In the genomic region with DNA sequence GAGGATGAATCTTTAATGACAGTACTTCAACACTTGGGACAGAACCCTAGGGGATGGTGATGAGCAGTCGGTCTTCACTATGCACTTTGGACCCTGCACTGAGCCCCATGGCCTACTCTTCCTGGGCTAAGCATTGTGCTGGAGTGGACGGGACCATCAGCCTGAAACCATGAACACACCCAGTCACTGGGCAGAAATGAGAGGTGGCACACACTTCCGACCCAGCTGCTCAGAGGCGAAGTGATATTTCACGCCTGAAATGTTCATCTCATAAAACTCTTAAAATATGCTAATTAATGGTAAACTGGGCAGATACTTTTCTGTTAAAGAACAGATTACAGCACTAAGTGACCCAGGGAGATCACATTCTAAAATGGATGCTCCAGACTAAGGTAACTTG, we compare ENCODE assay signal across 13 cellular contexts.
DNase-seq lines count a peak whose midpoint lies in the region; ATAC-seq and TF ChIP-seq lines count a peak whose summit lies in the region.
"Had no signal": no experiment of that assay in that cellular context is flagged by ENCODE, and none has a peak within 500 bp of the region (broad histone marks: within the 10 kb centered on the region; RNA-seq: fewer than 3 reads in every experiment).

No MANE protein-coding gene starts in this region.

- no peaks in the 10 kb centered on the region for H4K20me1 ChIP-seq in DND-41 (ENCODE audit: insufficient read depth, low read length)
- H4K20me1 ChIP-seq in Loucy (ENCODE audit: insufficient read depth, low read length, poor library complexity, severe bottlenecking), result no peaks in the 10 kb centered on the region
- H4K20me1 ChIP-seq in PC-9 (ENCODE audit: insufficient read depth), result no peaks in the 10 kb centered on the region

- H2AFZ ChIP-seq in DND-41 (ENCODE audit: low read depth, low read length) (no peak overlapping the region), Loucy (ENCODE audit: low read length) (peak overlapping the region; percentile 41; the same call in 1 of the 2 replicates), PC-9 (no peak overlapping the region)

- H3K36me3 ChIP-seq in DND-41 (ENCODE audit: insufficient read depth, low read length) (no peaks in the 10 kb centered on the region), Loucy (ENCODE audit: insufficient read depth, low read length) (no peaks in the 10 kb centered on the region), upper lobe of right lung (no peaks in the 10 kb centered on the region), PC-9 (ENCODE audit: low read depth) (no peaks in the 10 kb centered on the region)
- H3K36me3 ChIP-seq: BE2C had no signal

- POLR2A ChIA-PET in PC-9 (lab: Charles Lee; ENCODE audit: unreplicated experiment), result no interaction called here

- H3K4me3 Mint-ChIP-seq in naive B cell, result peak overlapping the region in 7 of 8 donors; percentile 64 to 88 (median 69)
- H3K4me3 Mint-ChIP-seq: CD8-positive, alpha-beta memory T cell had no signal

- H3K4me2 ChIP-seq in DND-41 (ENCODE audit: insufficient read depth, low read length) (no peak overlapping the region), Loucy (ENCODE audit: low read depth, low read length, poor library complexity, severe bottlenecking) (peak overlapping the region; percentile 79), PC-9 (no peak overlapping the region)

- H3K27ac ChIP-seq in DND-41 (ENCODE audit: low read length) (peak overlapping the region; percentile 60), dorsolateral prefrontal cortex (peak overlapping the region in 30 of 59 donors; percentile 3 to 91 (median 48)), upper lobe of right lung (no peak overlapping the region), PC-9 (no peak overlapping the region)

- no peaks in the 10 kb centered on the region for H3K27me3 Mint-ChIP-seq in naive B cell

- H3K4me3 ChIP-seq in DND-41 (ENCODE audit: low read depth in 1 of 2, low read length in 2 of 2) (no peak overlapping the region), Loucy (ENCODE audit: low read length, poor library complexity, severe bottlenecking) (peak overlapping the region; percentile 66), dorsolateral prefrontal cortex (no peak overlapping the region), upper lobe of right lung (no peak overlapping the region), PC-9 (no peak overlapping the region)

- intact Hi-C loops in dorsolateral prefrontal cortex (cut with DNase I) (no loop called here), upper lobe of right lung (cut with DNase I) (no loop called here), left ventricle myocardium superior (cut with micrococcal nuclease) (no loop called here), PC-9 (cut with micrococcal nuclease; ENCODE audit: unreplicated experiment) (no loop called here)

- no peaks in the 10 kb centered on the region for H3K27me3 ChIP-seq in DND-41 (ENCODE audit: insufficient read depth, low read length, poor library complexity)
- H3K27me3 ChIP-seq in Loucy (ENCODE audit: insufficient read depth, low read length, poor library complexity, severe bottlenecking), result no peaks in the 10 kb centered on the region
- H3K27me3 ChIP-seq in dorsolateral prefrontal cortex, result no peaks in the 10 kb centered on the region
- H3K27me3 ChIP-seq in upper lobe of right lung, result no peaks in the 10 kb centered on the region
- no peaks in the 10 kb centered on the region for H3K27me3 ChIP-seq in PC-9 (ENCODE audit: insufficient read depth, low read depth)
- H3K27me3 ChIP-seq: BE2C had no signal

- ATAC-seq in DND-41 (ENCODE audit: insufficient read depth, low read depth) (no peak), naive B cell (ENCODE audit: low read depth in 2 of 2) (peak; percentile 29 to 38), upper lobe of right lung (no peak), left ventricle myocardium superior (no peak)

- H3K79me2 ChIP-seq in DND-41 (ENCODE audit: insufficient read depth, low read length) (no peaks in the 10 kb centered on the region), Loucy (ENCODE audit: insufficient read depth, low read length) (no peaks in the 10 kb centered on the region), PC-9 (ENCODE audit: low read depth) (no peaks in the 10 kb centered on the region)

- H3K36me3 Mint-ChIP-seq in naive B cell, result no peaks in the 10 kb centered on the region
- H3K36me3 Mint-ChIP-seq: CD8-positive, alpha-beta memory T cell had no signal

- no peak for TF ChIP-seq CTCF in DND-41 (IDR thresholded peaks at IDR 0.05; ENCODE audit: borderline replicate concordance, extremely low read depth, low read length, poor library complexity, severe bottlenecking)
- no peak for TF ChIP-seq CTCF in Loucy (conservative IDR thresholded peaks at IDR 0.05; ENCODE audit: low read length)
- TF ChIP-seq CTCF in dorsolateral prefrontal cortex (IDR thresholded peaks at IDR 0.05 in 54 of 56, conservative IDR thresholded peaks at IDR 0.05 in 2 of 56; ENCODE audit: low read depth in 1 of 56, partially characterized antibody in 56 of 56), result no peak
- no peak for TF ChIP-seq CTCF in upper lobe of right lung (IDR thresholded peaks at IDR 0.05)
- no peak for TF ChIP-seq CTCF in PC-9 (conservative IDR thresholded peaks at IDR 0.05)

- DNase-seq in DND-41 (no peak), dorsolateral prefrontal cortex (no peak), naive B cell (peak; percentile 15), superior temporal gyrus (ENCODE audit: extremely low spot score) (no peak), upper lobe of right lung (no peak), left ventricle myocardium superior (no peak), PC-9 (no peak)
- DNase-seq: BE2C; CD8-positive, alpha-beta memory T cell; Kasumi-1; NCI-H2029; NCI-H524 treated with DMSO at 0.1 percent for 48 hours had no signal

- H3K9me3 Mint-ChIP-seq in naive B cell, result peaks cover 0 to 21% (median 1%) of the 10 kb centered on the region in 7 donors

- BruUV-seq in PC-9 (replicated peaks; lab: Mats Ljungman, UMichigan), result no TSS peak

- H3K9me3 ChIP-seq in DND-41 (ENCODE audit: insufficient read depth, low read length, severe bottlenecking), result no peaks in the 10 kb centered on the region
- peaks cover 5% of the 10 kb centered on the region; the same call in 1 of the 2 replicates for H3K9me3 ChIP-seq in Loucy (ENCODE audit: insufficient read depth, low read depth, low read length)
- no peaks in the 10 kb centered on the region for H3K9me3 ChIP-seq in upper lobe of right lung
- H3K9me3 ChIP-seq in PC-9 (ENCODE audit: insufficient read depth, low read depth), result peaks cover 4% of the 10 kb centered on the region; the same call in 1 of the 2 replicates
- H3K9me3 ChIP-seq: BE2C had no signal

- H3K9ac ChIP-seq in DND-41 (ENCODE audit: low read depth, low read length) (no peak overlapping the region), Loucy (ENCODE audit: low read depth, low read length, poor library complexity, severe bottlenecking) (peak overlapping the region; percentile 58)

- H3K9me2 ChIP-seq in Loucy (replicated peaks; ENCODE audit: low read depth, low read length), result no peaks in the 10 kb centered on the region
- no peaks in the 10 kb centered on the region for H3K9me2 ChIP-seq in PC-9 (ENCODE audit: insufficient read depth)

- peak overlapping the region; percentile 84 to 97 (median 92) for H3K27ac Mint-ChIP-seq in naive B cell
- H3K27ac Mint-ChIP-seq: CD8-positive, alpha-beta memory T cell had no signal

- CTCF ChIA-PET in PC-9 (lab: Charles Lee), result no interaction called here

- H3K4me1 ChIP-seq in DND-41 (ENCODE audit: insufficient read depth, low read length), result peaks cover 49% of the 10 kb centered on the region
- peaks cover 46% of the 10 kb centered on the region for H3K4me1 ChIP-seq in Loucy (ENCODE audit: insufficient read depth, low read length, poor library complexity, severe bottlenecking)
- no peaks in the 10 kb centered on the region for H3K4me1 ChIP-seq in upper lobe of right lung
- peaks cover 38% of the 10 kb centered on the region for H3K4me1 ChIP-seq in PC-9 (replicated peaks; ENCODE audit: insufficient read depth)
- H3K4me1 ChIP-seq: BE2C had no signal

- H3F3A ChIP-seq in Loucy (ENCODE audit: low read depth), result 0 out of 2 replicates have a peak, but pooled peaks cover 3% of the 10 kb centered on the region
- peaks cover 20% of the 10 kb centered on the region for H3F3A ChIP-seq in PC-9 (ENCODE audit: insufficient read depth, low read depth)

- H3K4me1 Mint-ChIP-seq in naive B cell, result peaks cover 37 to 85% (median 62%) of the 10 kb centered on the region in 3 donors

Comparison
In these comparisons a context has a peak if more than half of its experiments do, and no peak if none do; other contexts are left out.
1. ATAC-seq: peak in naive B cell (2 of 2); none in DND-41 (single experiment), upper lobe of right lung (single experiment) and left ventricle myocardium superior (single experiment).
2. H3K27ac ChIP-seq: peak in DND-41 (single experiment) and dorsolateral prefrontal cortex (30 of 59); none in upper lobe of right lung (single experiment) and PC-9 (single experiment).